In genomic region chr6:42269553-42269952, GRCh38 we compare ENCODE assay signal across 2 cellular contexts.
TF ChIP-seq lines count a peak whose summit lies in the region.

No MANE protein-coding gene starts in this region.

TF ChIP-seq in H1, 55 proteins besides CTCF, POLR2A, EP300 and RAD21:
- no peak for TF ChIP-seq ATF3 (IDR thresholded peaks at IDR 0.05; ENCODE audit: insufficient read depth, low read depth, low read length)
- no peak for TF ChIP-seq CEBPB (IDR thresholded peaks at IDR 0.05; ENCODE audit: low read depth, low read length)
- TF ChIP-seq SRF (IDR thresholded peaks at IDR 0.05; ENCODE audit: low read depth, low read length), result no peak
- no peak for TF ChIP-seq SUZ12 (IDR thresholded peaks at IDR 0.05; ENCODE audit: low read length)
- TF ChIP-seq TAF7 (optimal IDR thresholded peaks at IDR 0.05; ENCODE audit: borderline replicate concordance, low read depth, low read length), result no peak
- TF ChIP-seq BCL11A (IDR thresholded peaks at IDR 0.05; ENCODE audit: low read depth in 2 of 2, low read length in 2 of 2), result no peak
- TF ChIP-seq YY1 (IDR thresholded peaks at IDR 0.05; ENCODE audit: low read depth, low read length), result no peak
TF ChIP-seq in H1: peak in this region for 0.

TF ChIP-seq in HepG2, 621 proteins besides CTCF, POLR2A, EP300 and RAD21:
- TF ChIP-seq ZNF24 (IDR thresholded peaks at IDR 0.05) (no peak), ZNF619 (CRISPR knock-in tag; IDR thresholded peaks at IDR 0.05) (no peak), KLF15 (CRISPR knock-in tag; IDR thresholded peaks at IDR 0.05; ENCODE audit: borderline replicate concordance) (no peak), PLRG1 (conservative IDR thresholded peaks at IDR 0.05) (no peak), SNAI1 (CRISPR knock-in tag; IDR thresholded peaks at IDR 0.05; ENCODE audit: borderline replicate concordance) (no peak), ZNF768 (CRISPR knock-in tag; IDR thresholded peaks at IDR 0.05) (no peak), SMAD1 (CRISPR knock-in tag; IDR thresholded peaks at IDR 0.05; ENCODE audit: borderline replicate concordance, low read depth) (no peak)
- TF ChIP-seq, protein P1, sequence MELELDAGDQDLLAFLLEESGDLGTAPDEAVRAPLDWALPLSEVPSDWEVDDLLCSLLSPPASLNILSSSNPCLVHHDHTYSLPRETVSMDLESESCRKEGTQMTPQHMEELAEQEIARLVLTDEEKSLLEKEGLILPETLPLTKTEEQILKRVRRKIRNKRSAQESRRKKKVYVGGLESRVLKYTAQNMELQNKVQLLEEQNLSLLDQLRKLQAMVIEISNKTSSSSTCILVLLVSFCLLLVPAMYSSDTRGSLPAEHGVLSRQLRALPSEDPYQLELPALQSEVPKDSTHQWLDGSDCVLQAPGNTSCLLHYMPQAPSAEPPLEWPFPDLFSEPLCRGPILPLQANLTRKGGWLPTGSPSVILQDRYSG (CRISPR knock-in tag; IDR thresholded peaks at IDR 0.05), result no peak
